Comparison of ENCODE assay signal across 23 cellular contexts in genomic region chr3:52159503-52159902, GRCh38.
"Had no signal": no experiment of that assay in that cellular context is flagged by ENCODE, and none has a peak within 500 bp of the region (broad histone marks: within the 10 kb centered on the region; RNA-seq: fewer than 3 reads in every experiment).

No MANE protein-coding gene starts in this region.

- H3K27ac ChIP-seq: coronary artery, dorsolateral prefrontal cortex, hepatocyte, left ventricle myocardium inferior, lower lobe of right lung, spleen, stomach, thoracic aorta had no signal

- H3K36me3 ChIP-seq: left ventricle myocardium inferior, lower lobe of right lung, spleen, stomach, thoracic aorta had no signal

- H3K4me2 ChIP-seq: hepatocyte had no signal

- H3K4me3 Mint-ChIP-seq: memory B cell; mesothelial cell of epicardium; natural killer cell treated with Interleukin-12 subunit alpha and Interleukin-12 subunit beta and Interleukin-15 and Interleukin-18, amount 100 ng/mL, for 72 hours; stimulated activated naive B cell treated with anti-CD40 and anti-IgM and Interleukin-4, amounts not matched to agents 10 μg/mL and 1 μg/mL and 100 μg/mL, for 72 hours had no signal

- DNase-seq: dorsolateral prefrontal cortex; effector CD8-positive, alpha-beta T cell; foreskin melanocyte; head of caudate nucleus; kidney; left cardiac atrium; left ventricle myocardium inferior; spleen; stimulated activated CD4-positive, alpha-beta T cell treated with anti-CD3 and anti-CD28 coated beads, Interleukin-15, amount 100 ng/mL, for 24 hours; stimulated activated CD4-positive, alpha-beta T cell treated with anti-CD3 and anti-CD28 coated beads, Interleukin-1b, Interleukin-23, amount 100 ng/mL, for 48 hours; stimulated activated CD4-positive, alpha-beta T cell treated with anti-CD3 and anti-CD28 coated beads, Interleukin-4, amount 100 ng/mL, for 24 hours; stimulated activated naive B cell treated with anti-CD40 and anti-IgM and Interleukin-4, amounts not matched to agents 10 μg/mL and 1 μg/mL and 100 μg/mL, for 72 hours; stomach; substantia nigra; trophoblast cell had no signal

- H3K27ac Mint-ChIP-seq: memory B cell; mesothelial cell of epicardium; natural killer cell treated with Interleukin-12 subunit alpha and Interleukin-12 subunit beta and Interleukin-15 and Interleukin-18, amount 100 ng/mL, for 72 hours; stimulated activated naive B cell treated with anti-CD40 and anti-IgM and Interleukin-4, amounts not matched to agents 10 μg/mL and 1 μg/mL and 100 μg/mL, for 72 hours had no signal

- H3K36me3 Mint-ChIP-seq: memory B cell; mesothelial cell of epicardium; natural killer cell treated with Interleukin-12 subunit alpha and Interleukin-12 subunit beta and Interleukin-15 and Interleukin-18, amount 100 ng/mL, for 72 hours; stimulated activated naive B cell treated with anti-CD40 and anti-IgM and Interleukin-4, amounts not matched to agents 10 μg/mL and 1 μg/mL and 100 μg/mL, for 72 hours had no signal

- H3K9me3 ChIP-seq: left ventricle myocardium inferior, lower lobe of right lung, spleen, stomach, thoracic aorta had no signal

- H3K79me2 ChIP-seq: hepatocyte had no signal

- H3K4me3 ChIP-seq: coronary artery, dorsolateral prefrontal cortex, hepatocyte, left ventricle myocardium inferior, lower lobe of right lung, spleen, stomach, thoracic aorta had no signal

- H3K9me3 Mint-ChIP-seq: memory B cell; natural killer cell treated with Interleukin-12 subunit alpha and Interleukin-12 subunit beta and Interleukin-15 and Interleukin-18, amount 100 ng/mL, for 72 hours; stimulated activated naive B cell treated with anti-CD40 and anti-IgM and Interleukin-4, amounts not matched to agents 10 μg/mL and 1 μg/mL and 100 μg/mL, for 72 hours had no signal

- H2AFZ ChIP-seq: hepatocyte had no signal

- H3K27me3 Mint-ChIP-seq: memory B cell; natural killer cell treated with Interleukin-12 subunit alpha and Interleukin-12 subunit beta and Interleukin-15 and Interleukin-18, amount 100 ng/mL, for 72 hours; stimulated activated naive B cell treated with anti-CD40 and anti-IgM and Interleukin-4, amounts not matched to agents 10 μg/mL and 1 μg/mL and 100 μg/mL, for 72 hours had no signal

- ATAC-seq: left cardiac atrium; lower lobe of right lung; natural killer cell treated with Interleukin-12 subunit alpha and Interleukin-12 subunit beta and Interleukin-15 and Interleukin-18, amount 100 ng/mL, for 72 hours; sciatic nerve; stimulated activated naive B cell treated with anti-CD40 and anti-IgM and Interleukin-4, amounts not matched to agents 10 μg/mL and 1 μg/mL and 100 μg/mL, for 72 hours had no signal

- H3K27me3 ChIP-seq: dorsolateral prefrontal cortex, hepatocyte, spleen, stomach had no signal
